In the genomic region with DNA sequence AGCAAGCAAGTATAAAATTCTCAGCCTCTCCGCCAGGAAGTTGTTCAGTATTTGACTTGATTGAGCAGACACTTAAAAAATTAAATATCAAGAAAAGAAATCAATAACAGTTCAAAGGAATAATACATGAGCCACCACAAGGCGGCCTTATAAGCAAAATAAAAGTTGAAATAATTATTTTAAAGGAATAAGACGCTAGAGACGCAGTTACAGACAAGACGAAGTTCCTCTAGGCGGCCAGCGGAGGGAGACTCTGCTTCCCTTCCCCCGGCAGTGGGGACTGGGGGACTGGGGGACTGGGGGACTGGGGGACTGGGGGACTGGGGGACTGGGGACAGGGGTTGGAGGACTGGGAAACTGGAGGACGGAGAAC, we compare ENCODE assay signal across 9 cellular contexts. TPM values are rescaled to one million over a fixed set of nuclear protein-coding genes. Genes with fewer than 3 reads are reported as not detected.
DNase-seq lines count a peak whose midpoint lies in the region; ATAC-seq and TF ChIP-seq lines count a peak whose summit lies in the region.
"Had no signal": no experiment of that assay in that cellular context is flagged by ENCODE, and none has a peak within 500 bp of the region (broad histone marks: within the 10 kb centered on the region; RNA-seq: fewer than 3 reads in every experiment).

No MANE protein-coding gene starts in this region.

- H3K27ac ChIP-seq in parathyroid adenoma: no peak overlapping the region

- no peaks in the 10 kb centered on the region for H3K9me3 ChIP-seq in parathyroid adenoma (ENCODE audit: control insufficient read depth, low read length)

- no peaks in the 10 kb centered on the region for H3K27me3 ChIP-seq in parathyroid adenoma (ENCODE audit: control insufficient read depth, insufficient read depth, low read length)

- H3K4me3 ChIP-seq in parathyroid adenoma (ENCODE audit: low read depth, low read length): no peak overlapping the region

- DNase-seq in activated CD4-positive, alpha-beta T cell treated with anti-CD3 and anti-CD28 coated beads for 48 hours: peak; percentile 3
- DNase-seq in activated CD4-positive, alpha-beta T cell treated with anti-CD3 and anti-CD28 coated beads, Interleukin-2, amount 50 U/mL, for 48 hours: no peak
- peak; percentile 30 for DNase-seq in SKM-1 (lab: John Stamatoyannopoulos, UW; ENCODE audit: unreplicated experiment)
- DNase-seq in Right ventricle myocardium superior: no peak
- no peak for DNase-seq in stimulated activated naive B cell treated with anti-CD40 and anti-IgM and Interleukin-4, amounts not matched to agents 10 μg/mL and 1 μg/mL and 100 μg/mL, for 72 hours
- no peak for DNase-seq in activated effector memory CD4-positive, alpha-beta T cell treated with Interleukin-2 at 50 U/mL for 16 hours
- no peak for DNase-seq in natural killer cell
- DNase-seq: CD4-positive, CD25-positive, alpha-beta regulatory T cell had no signal

- H3K9ac ChIP-seq in parathyroid adenoma: no peak overlapping the region

- ATAC-seq in Right ventricle myocardium superior (ENCODE audit: poor library complexity) (peak; percentile 95), natural killer cell (no peak)
- no peak for ATAC-seq in stimulated activated naive B cell treated with anti-CD40 and anti-IgM and Interleukin-4, amounts not matched to agents 10 μg/mL and 1 μg/mL and 100 μg/mL, for 72 hours (replicated peaks)

- H3K27me3 Mint-ChIP-seq in stimulated activated naive B cell treated with anti-CD40 and anti-IgM and Interleukin-4, amounts not matched to agents 10 μg/mL and 1 μg/mL and 100 μg/mL, for 72 hours: peaks cover 30 to 35% of the 10 kb centered on the region in 2 donors
- H3K27me3 Mint-ChIP-seq in natural killer cell (ENCODE audit: low read depth in 2 of 2): peaks cover 12 to 19% of the 10 kb centered on the region in 2 donors
- H3K27me3 Mint-ChIP-seq: CD4-positive, CD25-positive, alpha-beta regulatory T cell had no signal

- H2AFZ ChIP-seq in parathyroid adenoma: no peak overlapping the region

- H3K4me1 Mint-ChIP-seq in stimulated activated naive B cell treated with anti-CD40 and anti-IgM and Interleukin-4, amounts not matched to agents 10 μg/mL and 1 μg/mL and 100 μg/mL, for 72 hours: peaks cover 0 to 4% of the 10 kb centered on the region in 2 donors
- H3K4me1 Mint-ChIP-seq in natural killer cell: no peaks in the 10 kb centered on the region
- H3K4me1 Mint-ChIP-seq: CD4-positive, CD25-positive, alpha-beta regulatory T cell had no signal

- intact Hi-C loops in Right ventricle myocardium superior (cut with DNase I): loop anchor here (5.0 kb wide), 1 partner anchor 322 kb away; no protein-coding TSS in a partner anchor
- intact Hi-C loops in natural killer cell (cut with micrococcal nuclease): no loop called here

- H3K36me3 ChIP-seq in parathyroid adenoma (ENCODE audit: control insufficient read depth, insufficient read depth, low read length): no peaks in the 10 kb centered on the region

- no peaks in the 10 kb centered on the region for H3K36me3 Mint-ChIP-seq in stimulated activated naive B cell treated with anti-CD40 and anti-IgM and Interleukin-4, amounts not matched to agents 10 μg/mL and 1 μg/mL and 100 μg/mL, for 72 hours
- H3K36me3 Mint-ChIP-seq in natural killer cell: peaks cover 6% of the 10 kb centered on the region
- H3K36me3 Mint-ChIP-seq: CD4-positive, CD25-positive, alpha-beta regulatory T cell had no signal

- no peaks in the 10 kb centered on the region for H3K4me1 ChIP-seq in parathyroid adenoma

- no peak overlapping the region for H3K27ac Mint-ChIP-seq in stimulated activated naive B cell treated with anti-CD40 and anti-IgM and Interleukin-4, amounts not matched to agents 10 μg/mL and 1 μg/mL and 100 μg/mL, for 72 hours
- H3K27ac Mint-ChIP-seq in natural killer cell: no peak overlapping the region
- H3K27ac Mint-ChIP-seq: CD4-positive, CD25-positive, alpha-beta regulatory T cell had no signal

- no peaks in the 10 kb centered on the region for H3K79me2 ChIP-seq in parathyroid adenoma

- H3K9me3 Mint-ChIP-seq in stimulated activated naive B cell treated with anti-CD40 and anti-IgM and Interleukin-4, amounts not matched to agents 10 μg/mL and 1 μg/mL and 100 μg/mL, for 72 hours: no peaks in the 10 kb centered on the region
- H3K9me3 Mint-ChIP-seq in natural killer cell: peaks cover 4 to 12% of the 10 kb centered on the region in 2 donors

- H3K4me2 ChIP-seq in parathyroid adenoma (ENCODE audit: low read length): peak overlapping the region; percentile 71

- no peak for TF ChIP-seq CTCF in parathyroid adenoma (IDR thresholded peaks at IDR 0.05)
- TF ChIP-seq CTCF in natural killer cell (IDR thresholded peaks at IDR 0.05): no peak

- no peak overlapping the region for H3K4me3 Mint-ChIP-seq in stimulated activated naive B cell treated with anti-CD40 and anti-IgM and Interleukin-4, amounts not matched to agents 10 μg/mL and 1 μg/mL and 100 μg/mL, for 72 hours
- no peak overlapping the region for H3K4me3 Mint-ChIP-seq in natural killer cell
- H3K4me3 Mint-ChIP-seq: CD4-positive, CD25-positive, alpha-beta regulatory T cell had no signal

RNA-seq across cellular contexts. Expression of a gene that starts 0.5 kb away (rescaled TPM):
- 0.35 TPM for total RNA-seq in Right ventricle myocardium superior
- total RNA-seq in natural killer cell: not detected
- total RNA-seq: CD4-positive, CD25-positive, alpha-beta regulatory T cell had no signal

Comparison
In these comparisons a context has a peak if more than half of its experiments do, and no peak if none do; other contexts are left out.
1. DNase-seq: peak in activated CD4-positive, alpha-beta T cell treated with anti-CD3 and anti-CD28 coated beads for 48 hours (single experiment) and SKM-1 (single experiment); none in activated CD4-positive, alpha-beta T cell treated with anti-CD3 and anti-CD28 coated beads, Interleukin-2, amount 50 U/mL, for 48 hours (0 of 2), Right ventricle myocardium superior (single experiment), stimulated activated naive B cell treated with anti-CD40 and anti-IgM and Interleukin-4, amounts not matched to agents 10 μg/mL and 1 μg/mL and 100 μg/mL, for 72 hours (single experiment), activated effector memory CD4-positive, alpha-beta T cell treated with Interleukin-2 at 50 U/mL for 16 hours (single experiment) and natural killer cell (single experiment).